ENCODE assay signal across 21 cellular contexts in the genomic region with DNA sequence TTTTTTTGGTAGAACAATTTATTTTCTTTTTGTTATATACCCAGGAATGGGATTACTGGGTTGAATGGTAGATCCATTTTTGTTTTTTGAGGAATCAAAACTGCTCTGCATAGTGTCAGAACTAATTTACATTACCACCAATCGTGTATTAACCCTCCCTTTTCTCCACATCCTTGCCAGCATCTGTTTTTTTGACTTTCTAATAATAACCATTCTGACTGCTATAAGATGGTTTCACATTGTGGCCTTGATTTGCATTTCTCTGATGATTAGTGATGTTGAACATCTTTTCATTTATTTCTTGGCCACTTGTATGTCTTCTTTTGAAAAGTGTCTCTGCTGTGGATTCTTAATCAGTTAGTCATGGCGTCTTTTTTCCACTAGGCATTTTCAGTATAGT.
"Had no signal": no experiment of that assay in that cellular context is flagged by ENCODE, and none has a peak within 500 bp of the region (broad histone marks: within the 10 kb centered on the region; RNA-seq: fewer than 3 reads in every experiment).

No MANE protein-coding gene starts in this region.

- H3K27ac ChIP-seq: gastrocnemius medialis, left lung, sigmoid colon, testis had no signal

- H3K27me3 ChIP-seq: gastrocnemius medialis, left lung, sigmoid colon, testis had no signal

- H3K4me3 Mint-ChIP-seq: activated CD4-positive, alpha-beta T cell treated with anti-CD3 and anti-CD28 coated beads, Interleukin-2, amount 10 ng/mL, durations not matched to agents 24 days and 14 days; activated CD8-positive, alpha-beta T cell treated with anti-CD3 and anti-CD28 coated beads, Interleukin-2, amount 10 ng/mL, durations not matched to agents 7 days and 5 days; activated T-cell treated with anti-CD3 and anti-CD28 coated beads, Interleukin-2, amount 50 U/mL, for 4 hours; mesothelial cell of epicardium; natural killer cell treated with Interleukin-12 subunit alpha and Interleukin-12 subunit beta and Interleukin-15 and Interleukin-18, amount 100 ng/mL, for 72 hours; stimulated activated memory B cell treated with anti-CD40 and anti-IgM and Interleukin-4, amounts not matched to agents 10 μg/mL and 1 μg/mL and 100 μg/mL, for 72 hours; type B pancreatic cell had no signal

- ATAC-seq: activated CD8-positive, alpha-beta T cell treated with anti-CD3 and anti-CD28 coated beads, Interleukin-2, amount 10 ng/mL, durations not matched to agents 7 days and 5 days; activated T-cell treated with anti-CD3 and anti-CD28 coated beads, Interleukin-2, amount 50 U/mL, for 4 hours; esophagus mucosa; gastrocnemius medialis; left lung; natural killer cell treated with Interleukin-12 subunit alpha and Interleukin-12 subunit beta and Interleukin-15 and Interleukin-18, amount 100 ng/mL, for 72 hours; stimulated activated memory B cell treated with anti-CD40 and anti-IgM and Interleukin-4, amounts not matched to agents 10 μg/mL and 1 μg/mL and 100 μg/mL, for 72 hours had no signal

- H3K36me3 ChIP-seq: gastrocnemius medialis, left lung, sigmoid colon had no signal

- H3K36me3 Mint-ChIP-seq: mesothelial cell of epicardium; natural killer cell treated with Interleukin-12 subunit alpha and Interleukin-12 subunit beta and Interleukin-15 and Interleukin-18, amount 100 ng/mL, for 72 hours; stimulated activated memory B cell treated with anti-CD40 and anti-IgM and Interleukin-4, amounts not matched to agents 10 μg/mL and 1 μg/mL and 100 μg/mL, for 72 hours; type B pancreatic cell had no signal

- H3K9me3 ChIP-seq: gastrocnemius medialis, left lung, sigmoid colon, testis had no signal

- H3K27me3 Mint-ChIP-seq: activated CD4-positive, alpha-beta T cell treated with anti-CD3 and anti-CD28 coated beads, Interleukin-2, amount 10 ng/mL, durations not matched to agents 24 days and 14 days; natural killer cell treated with Interleukin-12 subunit alpha and Interleukin-12 subunit beta and Interleukin-15 and Interleukin-18, amount 100 ng/mL, for 72 hours; stimulated activated memory B cell treated with anti-CD40 and anti-IgM and Interleukin-4, amounts not matched to agents 10 μg/mL and 1 μg/mL and 100 μg/mL, for 72 hours; type B pancreatic cell had no signal

- H3K4me3 ChIP-seq: gastrocnemius medialis, left lung, sigmoid colon, testis had no signal

- H3K27ac Mint-ChIP-seq: activated CD4-positive, alpha-beta T cell treated with anti-CD3 and anti-CD28 coated beads, Interleukin-2, amount 10 ng/mL, durations not matched to agents 24 days and 14 days; activated CD8-positive, alpha-beta T cell treated with anti-CD3 and anti-CD28 coated beads, Interleukin-2, amount 10 ng/mL, durations not matched to agents 7 days and 5 days; mesothelial cell of epicardium; natural killer cell treated with Interleukin-12 subunit alpha and Interleukin-12 subunit beta and Interleukin-15 and Interleukin-18, amount 100 ng/mL, for 72 hours; stimulated activated memory B cell treated with anti-CD40 and anti-IgM and Interleukin-4, amounts not matched to agents 10 μg/mL and 1 μg/mL and 100 μg/mL, for 72 hours; type B pancreatic cell had no signal

- DNase-seq: activated CD4-positive, alpha-beta T cell treated with anti-CD3 and anti-CD28 coated beads, Interleukin-2, amount 10 ng/mL, durations not matched to agents 24 days and 14 days; activated CD4-positive, CD25-positive, alpha-beta regulatory T cell; activated CD8-positive, alpha-beta T cell treated with anti-CD3 and anti-CD28 coated beads, Interleukin-2, amount 10 ng/mL, durations not matched to agents 7 days and 5 days; activated effector memory CD4-positive, alpha-beta T cell treated with Interleukin-2 at 50 U/mL for 16 hours; activated naive CD4-positive, alpha-beta T cell treated with anti-CD3 and anti-CD28 coated beads, Interleukin-2, amount 50 U/mL, for 16 hours; activated T-cell treated with anti-CD3 and anti-CD28 coated beads, Interleukin-2, amount 50 U/mL, for 4 hours; aorta; cortex of kidney; effector CD4-positive, alpha-beta T cell; gastrocnemius medialis; head of caudate nucleus; left lung; sigmoid colon; stimulated activated CD4-positive, alpha-beta T cell treated with anti-CD3 and anti-CD28 coated beads, Interleukin-4, amount 100 ng/mL, for 24 hours; T1000; testis had no signal

- H3K9me3 Mint-ChIP-seq: activated CD4-positive, alpha-beta T cell treated with anti-CD3 and anti-CD28 coated beads, Interleukin-2, amount 10 ng/mL, durations not matched to agents 24 days and 14 days; mesothelial cell of epicardium; type B pancreatic cell had no signal

- H3K4me1 ChIP-seq: gastrocnemius medialis, left lung, sigmoid colon, testis had no signal

- H3K4me1 Mint-ChIP-seq: activated CD4-positive, alpha-beta T cell treated with anti-CD3 and anti-CD28 coated beads, Interleukin-2, amount 10 ng/mL, durations not matched to agents 24 days and 14 days; mesothelial cell of epicardium; stimulated activated memory B cell treated with anti-CD40 and anti-IgM and Interleukin-4, amounts not matched to agents 10 μg/mL and 1 μg/mL and 100 μg/mL, for 72 hours had no signal
